ENCODE assay signal across 13 cellular contexts in genomic region chr18:63378919-63379638, GRCh38. TPM values are rescaled to one million over a fixed set of nuclear protein-coding genes. Genes with fewer than 3 reads are reported as not detected.
DNase-seq lines count a peak whose midpoint lies in the region; ATAC-seq and TF ChIP-seq lines count a peak whose summit lies in the region.
"Had no signal": no experiment of that assay in that cellular context is flagged by ENCODE, and none has a peak within 500 bp of the region (broad histone marks: within the 10 kb centered on the region; RNA-seq: fewer than 3 reads in every experiment).

No MANE protein-coding gene starts in this region.

- H3K4me1 ChIP-seq in HEK293 (ENCODE audit: control insufficient read depth, insufficient read depth, low read length) = no peaks in the 10 kb centered on the region
- peaks cover 0 to 7% of the 10 kb centered on the region in 2 donors for H3K4me1 ChIP-seq in naive thymus-derived CD4-positive, alpha-beta T cell (ENCODE audit: control insufficient read depth in 2 of 2, insufficient read depth in 2 of 2, low read length in 2 of 2)

- no peaks in the 10 kb centered on the region for H3K27me3 Mint-ChIP-seq in activated CD4-positive, alpha-beta T cell treated with anti-CD3 and anti-CD28 coated beads, Interleukin-2, amount 10 ng/mL, durations not matched to agents 24 days and 14 days
- H3K27me3 Mint-ChIP-seq in activated CD4-positive, alpha-beta memory T cell treated with anti-CD3 and anti-CD28 coated beads, Interleukin-2, amount 10 ng/mL, durations not matched to agents 7 days and 5 days = no peaks in the 10 kb centered on the region
- H3K27me3 Mint-ChIP-seq in naive thymus-derived CD4-positive, alpha-beta T cell = no peaks in the 10 kb centered on the region

- CTCF ChIA-PET in HEK293 (lab: Yijun Ruan, JAX) = no interaction called here
- CTCF ChIA-PET in activated CD4-positive, alpha-beta memory T cell treated with anti-CD3 and anti-CD28 coated beads, Interleukin-2, amount 10 ng/mL, durations not matched to agents 7 days and 5 days (lab: Charles Lee) = no interaction called here
- CTCF ChIA-PET in naive thymus-derived CD4-positive, alpha-beta T cell (lab: Charles Lee) = no interaction called here

- peak overlapping the region; percentile 68 for H3K4me3 Mint-ChIP-seq in activated CD4-positive, alpha-beta T cell treated with anti-CD3 and anti-CD28 coated beads, Interleukin-2, amount 10 ng/mL, durations not matched to agents 24 days and 14 days
- H3K4me3 Mint-ChIP-seq in activated CD4-positive, alpha-beta memory T cell treated with anti-CD3 and anti-CD28 coated beads, Interleukin-2, amount 10 ng/mL, durations not matched to agents 7 days and 5 days = peak overlapping the region; percentile 53
- peak overlapping the region in 9 of 10 donors; percentile 2 to 65 (median 19) for H3K4me3 Mint-ChIP-seq in naive thymus-derived CD4-positive, alpha-beta T cell

- H3K4me3 ChIP-seq in HEK293 (ENCODE audit: low read depth, low read length) (no peak overlapping the region), H7 (ENCODE audit: insufficient read depth, low read depth, low read length) (no peak overlapping the region)
- no peak overlapping the region for H3K4me3 ChIP-seq in naive thymus-derived CD4-positive, alpha-beta T cell (ENCODE audit: low read length)

- H3K36me3 ChIP-seq in HEK293 (ENCODE audit: control insufficient read depth in 2 of 2, insufficient read depth in 1 of 2, low read length in 2 of 2) (no peaks in the 10 kb centered on the region), H7 (replicated peaks; ENCODE audit: control insufficient read depth, insufficient read depth, low read length) (no peaks in the 10 kb centered on the region)
- H3K36me3 ChIP-seq in naive thymus-derived CD4-positive, alpha-beta T cell (ENCODE audit: control insufficient read depth in 2 of 3, insufficient read depth in 3 of 3, low read length in 3 of 3) = no peaks in the 10 kb centered on the region

- H3K27ac Mint-ChIP-seq in activated CD4-positive, alpha-beta T cell treated with anti-CD3 and anti-CD28 coated beads, Interleukin-2, amount 10 ng/mL, durations not matched to agents 24 days and 14 days = peak overlapping the region; percentile 82
- peak overlapping the region; percentile 56 for H3K27ac Mint-ChIP-seq in activated CD4-positive, alpha-beta memory T cell treated with anti-CD3 and anti-CD28 coated beads, Interleukin-2, amount 10 ng/mL, durations not matched to agents 7 days and 5 days
- H3K27ac Mint-ChIP-seq in naive thymus-derived CD4-positive, alpha-beta T cell = peak overlapping the region; percentile 5 to 85 (median 61)

- peaks cover 11% of the 10 kb centered on the region for H3K9me3 Mint-ChIP-seq in activated CD4-positive, alpha-beta T cell treated with anti-CD3 and anti-CD28 coated beads, Interleukin-2, amount 10 ng/mL, durations not matched to agents 24 days and 14 days
- H3K9me3 Mint-ChIP-seq in activated CD4-positive, alpha-beta memory T cell treated with anti-CD3 and anti-CD28 coated beads, Interleukin-2, amount 10 ng/mL, durations not matched to agents 7 days and 5 days = no peaks in the 10 kb centered on the region
- peaks cover 2 to 24% (median 8%) of the 10 kb centered on the region in 11 donors for H3K9me3 Mint-ChIP-seq in naive thymus-derived CD4-positive, alpha-beta T cell

- TF ChIP-seq CTCF in HEK293 (tag by site-specific recombination; IDR thresholded peaks at IDR 0.05) = no peak

- POLR2A ChIA-PET in HEK293 (lab: Yijun Ruan, JAX) = interaction anchor here (1.0 kb wide), 1 partner anchor 11 kb away, joined by 4 read pairs; no protein-coding TSS in a partner anchor
- POLR2A ChIA-PET in activated CD4-positive, alpha-beta memory T cell treated with anti-CD3 and anti-CD28 coated beads, Interleukin-2, amount 10 ng/mL, durations not matched to agents 7 days and 5 days (lab: Charles Lee) = interaction anchor here (1.1 kb wide), 1 partner anchor 13 kb away, joined by 6 read pairs; no protein-coding TSS in a partner anchor
- POLR2A ChIA-PET in naive thymus-derived CD4-positive, alpha-beta T cell (lab: Charles Lee) = no interaction called here

- H3K36me3 Mint-ChIP-seq in activated CD4-positive, alpha-beta T cell treated with anti-CD3 and anti-CD28 coated beads, Interleukin-2, amount 10 ng/mL, durations not matched to agents 24 days and 14 days (ENCODE audit: low read depth) = peaks cover 30% of the 10 kb centered on the region
- peaks cover 9% of the 10 kb centered on the region for H3K36me3 Mint-ChIP-seq in activated CD4-positive, alpha-beta memory T cell treated with anti-CD3 and anti-CD28 coated beads, Interleukin-2, amount 10 ng/mL, durations not matched to agents 7 days and 5 days (ENCODE audit: low read depth)
- H3K36me3 Mint-ChIP-seq in naive thymus-derived CD4-positive, alpha-beta T cell = peaks cover 6 to 40% (median 16%) of the 10 kb centered on the region in 5 donors

- no peak for ATAC-seq in naive thymus-derived CD4-positive, alpha-beta T cell

- intact Hi-C loops in activated CD4-positive, alpha-beta T cell treated with anti-CD3 and anti-CD28 coated beads, Interleukin-2, amount 10 ng/mL, durations not matched to agents 24 days and 14 days (cut with micrococcal nuclease) = loop anchor here (2.0 kb wide), 1 partner anchor 16 kb away; no protein-coding TSS in a partner anchor
- intact Hi-C loops in naive thymus-derived CD4-positive, alpha-beta T cell (cut with micrococcal nuclease) = loop anchor here in 1 of 2 donors (1.0 to 10.0 kb wide), 3 partner anchors 12 to 1194 kb away; partner anchors contain the start of genes KDSR, PIGN, RELCH and VPS4B

- no peaks in the 10 kb centered on the region for H3K9me3 ChIP-seq in HEK293 (ENCODE audit: control insufficient read depth, insufficient read depth, low read depth, low read length)
- no peaks in the 10 kb centered on the region for H3K9me3 ChIP-seq in naive thymus-derived CD4-positive, alpha-beta T cell (ENCODE audit: control insufficient read depth in 2 of 3, low read length in 3 of 3)

- DNase-seq in activated CD4-positive, alpha-beta T cell treated with anti-CD3 and anti-CD28 coated beads, Interleukin-2, amount 10 ng/mL, durations not matched to agents 24 days and 14 days = no peak
- DNase-seq in activated CD4-positive, alpha-beta T cell treated with anti-CD3 and anti-CD28 coated beads, Interleukin-2, amount 50 U/mL, for 4 hours = no peak
- no peak for DNase-seq in activated CD4-positive, alpha-beta memory T cell treated with anti-CD3 and anti-CD28 coated beads, Interleukin-2, amount 10 ng/mL, durations not matched to agents 7 days and 5 days
- no peak for DNase-seq in naive thymus-derived CD4-positive, alpha-beta T cell
- DNase-seq in AG08395 (ENCODE audit: low spot score) (no peak), SW480 (ENCODE audit: low spot score) (no peak), H7 (no peak)
- DNase-seq: hippocampal formation, NCI-H1694, SHP77 treated with DMSO at 0.1 percent for 48 hours, small intestine had no signal

- no peak overlapping the region for H3K27ac ChIP-seq in HEK293 (ENCODE audit: extremely low read depth, low read depth, low read length)
- no peak overlapping the region for H3K27ac ChIP-seq in naive thymus-derived CD4-positive, alpha-beta T cell (ENCODE audit: low read depth, low read length)
- H3K27ac ChIP-seq: HL-60 had no signal

- H3K27me3 ChIP-seq in naive thymus-derived CD4-positive, alpha-beta T cell (ENCODE audit: control insufficient read depth in 2 of 2, insufficient read depth in 2 of 2, low read length in 2 of 2) = no peaks in the 10 kb centered on the region
- no peaks in the 10 kb centered on the region for H3K27me3 ChIP-seq in H7 (ENCODE audit: control insufficient read depth, insufficient read depth, low read length)

- peaks cover 22% of the 10 kb centered on the region for H3K4me1 Mint-ChIP-seq in activated CD4-positive, alpha-beta T cell treated with anti-CD3 and anti-CD28 coated beads, Interleukin-2, amount 10 ng/mL, durations not matched to agents 24 days and 14 days
- peaks cover 28% of the 10 kb centered on the region for H3K4me1 Mint-ChIP-seq in activated CD4-positive, alpha-beta memory T cell treated with anti-CD3 and anti-CD28 coated beads, Interleukin-2, amount 10 ng/mL, durations not matched to agents 7 days and 5 days
- H3K4me1 Mint-ChIP-seq in naive thymus-derived CD4-positive, alpha-beta T cell = peaks cover 14 to 29% (median 19%) of the 10 kb centered on the region in 7 donors

TF ChIP-seq in HEK293, 187 proteins besides CTCF, POLR2A, EP300 and RAD21 (continues in another document):
- peak; percentile 82 for TF ChIP-seq PRDM1 (tag by site-specific recombination; IDR thresholded peaks at IDR 0.05)
- TF ChIP-seq ZNF747 (tag by site-specific recombination; IDR thresholded peaks at IDR 0.05) = no peak

RNA-seq across cellular contexts. Expression of gene KDSR, which starts 12.1 kb away (rescaled TPM):
- total RNA-seq in activated CD4-positive, alpha-beta T cell treated with anti-CD3 and anti-CD28 coated beads, Interleukin-2, amount 10 ng/mL, durations not matched to agents 24 days and 14 days = 83.9 and 86.9 TPM in 2 replicates
- total RNA-seq in activated CD4-positive, alpha-beta memory T cell treated with anti-CD3 and anti-CD28 coated beads, Interleukin-2, amount 10 ng/mL, durations not matched to agents 7 days and 5 days = 10 to 100 TPM; 60.9 to 66.4 TPM
- total RNA-seq in naive thymus-derived CD4-positive, alpha-beta T cell = 10 to 100 TPM; 24.4 to 57.9 (median 46.9) TPM
- polyA plus RNA-seq in naive thymus-derived CD4-positive, alpha-beta T cell = 10 to 100 TPM; 58.3 to 62.4 TPM
- total RNA-seq in H7 (2014; rRNA removed; shearing (Covaris generic)) = 21.1 and 23.9 TPM in 2 replicates

RNA-seq across cellular contexts. Expression of gene VPS4B, which starts 43.2 kb away (rescaled TPM):
- total RNA-seq in activated CD4-positive, alpha-beta T cell treated with anti-CD3 and anti-CD28 coated beads, Interleukin-2, amount 10 ng/mL, durations not matched to agents 24 days and 14 days = 50.8 and 62.1 TPM in 2 replicates
- 10 to 100 TPM; 72.4 to 77.0 TPM for total RNA-seq in activated CD4-positive, alpha-beta memory T cell treated with anti-CD3 and anti-CD28 coated beads, Interleukin-2, amount 10 ng/mL, durations not matched to agents 7 days and 5 days
- total RNA-seq in naive thymus-derived CD4-positive, alpha-beta T cell = 10 to 100 TPM; 48.2 to 84.6 (median 74.9) TPM
- polyA plus RNA-seq in naive thymus-derived CD4-positive, alpha-beta T cell = 10 to 100 TPM; 47.4 to 49.5 TPM
- 24.5 and 31.6 TPM in 2 replicates for total RNA-seq in H7 (2014; rRNA removed; shearing (Covaris generic))

RNA-seq across cellular contexts. Expression of gene BCL2, which starts 59.5 kb away (rescaled TPM):
- 80.5 and 81.3 TPM in 2 replicates for total RNA-seq in activated CD4-positive, alpha-beta T cell treated with anti-CD3 and anti-CD28 coated beads, Interleukin-2, amount 10 ng/mL, durations not matched to agents 24 days and 14 days
- total RNA-seq in activated CD4-positive, alpha-beta memory T cell treated with anti-CD3 and anti-CD28 coated beads, Interleukin-2, amount 10 ng/mL, durations not matched to agents 7 days and 5 days = 100 to 1,000 TPM; 102 to 109 TPM
- 100 to 1,000 TPM in 3 of 5 experiments, 10 to 100 TPM in 2; 38.3 to 154 (median 126) TPM for total RNA-seq in naive thymus-derived CD4-positive, alpha-beta T cell
- 10 to 100 TPM; 32.7 to 39.6 TPM for polyA plus RNA-seq in naive thymus-derived CD4-positive, alpha-beta T cell
- total RNA-seq in H7 (2014; rRNA removed; shearing (Covaris generic)) = 0.81 and 1.8 TPM in 2 replicates

Comparison
In these comparisons a context has a peak if more than half of its experiments do, and no peak if none do; other contexts are left out.
1. RNA of gene BCL2, which starts 59.5 kb away (total RNA-seq): 38.3 to 154 TPM in naive thymus-derived CD4-positive, alpha-beta T cell, 102 to 109 TPM in activated CD4-positive, alpha-beta memory T cell treated with anti-CD3 and anti-CD28 coated beads, Interleukin-2, amount 10 ng/mL, durations not matched to agents 7 days and 5 days and 80.5 to 81.3 TPM in activated CD4-positive, alpha-beta T cell treated with anti-CD3 and anti-CD28 coated beads, Interleukin-2, amount 10 ng/mL, durations not matched to agents 24 days and 14 days; 0.81 to 1.8 TPM in H7; every median in the first group is over 10 times any median in the second.
2. Peak in every context shown above with its lines, with median percentiles within 50 percentile points of each other: H3K27ac Mint-ChIP-seq and H3K4me3 Mint-ChIP-seq.